In genomic region chr9:95080961-95081658, GRCh38 we compare ENCODE assay signal across 15 cellular contexts.
DNase-seq lines count a peak whose midpoint lies in the region; ATAC-seq and TF ChIP-seq lines count a peak whose summit lies in the region.
"Had no signal": no experiment of that assay in that cellular context is flagged by ENCODE, and none has a peak within 500 bp of the region (broad histone marks: within the 10 kb centered on the region; RNA-seq: fewer than 3 reads in every experiment).

No MANE protein-coding gene starts in this region.

- CTCF ChIA-PET in activated CD4-positive, alpha-beta T cell treated with anti-CD3 and anti-CD28 coated beads for 36 hours (lab: Charles Lee) = no interaction called here

- ATAC-seq in psoas muscle = peak in 2 of 4 donors; percentile 5 to 28
- no peak for ATAC-seq in activated CD4-positive, alpha-beta T cell treated with anti-CD3 and anti-CD28 coated beads for 36 hours

- POLR2A ChIA-PET in activated CD4-positive, alpha-beta T cell treated with anti-CD3 and anti-CD28 coated beads for 36 hours (lab: Charles Lee) = no interaction called here

- no peaks in the 10 kb centered on the region for H3K9me3 ChIP-seq in psoas muscle
- H3K9me3 ChIP-seq: MG63, right lobe of liver, thyroid gland had no signal

- peaks cover 63% of the 10 kb centered on the region for H3K4me1 Mint-ChIP-seq in brain
- no peaks in the 10 kb centered on the region for H3K4me1 Mint-ChIP-seq in activated CD4-positive, alpha-beta T cell treated with anti-CD3 and anti-CD28 coated beads for 36 hours

- DNase-seq in inferior parietal cortex (ENCODE audit: extremely low spot score) (peak; percentile 80), psoas muscle (no peak), NCI-H1105 treated with DMSO at 0.1 percent for 48 hours (lab: John Stamatoyannopoulos, UW) (no peak), DMS 273 (lab: John Stamatoyannopoulos, UW; ENCODE audit: unreplicated experiment) (no peak)
- DNase-seq in activated CD4-positive, alpha-beta T cell treated with anti-CD3 and anti-CD28 coated beads for 36 hours = no peak
- DNase-seq in stimulated activated CD4-positive, alpha-beta T cell treated with anti-CD3 and anti-CD28 coated beads, Interleukin-12 subunit alpha, Interleukin-12 subunit beta, amount 100 ng/mL, for 4 hours = no peak
- DNase-seq: activated CD4-positive, CD25-positive, alpha-beta regulatory T cell treated with anti-CD3 and anti-CD28 coated beads, Interleukin-2, amount 50 U/mL, for 72 hours; DMS153; mesenchymal stem cell; MG63; NCI-H2171; thyroid gland had no signal

- H3K4me1 ChIP-seq in psoas muscle = peaks cover 84% of the 10 kb centered on the region

- H3K36me3 Mint-ChIP-seq in brain = peaks cover 43% of the 10 kb centered on the region
- no peaks in the 10 kb centered on the region for H3K36me3 Mint-ChIP-seq in activated CD4-positive, alpha-beta T cell treated with anti-CD3 and anti-CD28 coated beads for 36 hours (ENCODE audit: low read depth)

- no peaks in the 10 kb centered on the region for H3K9me3 Mint-ChIP-seq in brain
- H3K9me3 Mint-ChIP-seq in activated CD4-positive, alpha-beta T cell treated with anti-CD3 and anti-CD28 coated beads for 36 hours (ENCODE audit: low read depth) = no peaks in the 10 kb centered on the region

- 56 to 70% (median 56%) methylated on average over 20 of the region's 20 CpGs for WGBS in psoas muscle, 3 donors

- peak overlapping the region; percentile 26; the same call in 1 of the 2 replicates for H3K27ac ChIP-seq in 22Rv1
- H3K27ac ChIP-seq in psoas muscle = peak overlapping the region; percentile 93
- H3K27ac ChIP-seq: right lobe of liver, thyroid gland had no signal

- peak overlapping the region in 4 of 5 experiments; percentile 42 to 94 (median 66) for H3K27ac Mint-ChIP-seq in brain
- H3K27ac Mint-ChIP-seq in activated CD4-positive, alpha-beta T cell treated with anti-CD3 and anti-CD28 coated beads for 36 hours = no peak overlapping the region

- no peak overlapping the region for H3K4me3 ChIP-seq in psoas muscle
- H3K4me3 ChIP-seq: MG63, right lobe of liver, thyroid gland had no signal

- H3K27me3 Mint-ChIP-seq in brain = no peaks in the 10 kb centered on the region
- H3K27me3 Mint-ChIP-seq in activated CD4-positive, alpha-beta T cell treated with anti-CD3 and anti-CD28 coated beads for 36 hours = no peaks in the 10 kb centered on the region

- H3K4me3 Mint-ChIP-seq in brain = no peak overlapping the region
- no peak overlapping the region for H3K4me3 Mint-ChIP-seq in activated CD4-positive, alpha-beta T cell treated with anti-CD3 and anti-CD28 coated beads for 36 hours

- H3K27me3 ChIP-seq in psoas muscle (ENCODE audit: insufficient read depth in 3 of 3, low read length in 2 of 3) = no peaks in the 10 kb centered on the region
- H3K27me3 ChIP-seq: MG63, right lobe of liver, thyroid gland had no signal

- peaks cover 0 to 36% of the 10 kb centered on the region in 2 donors for H3K36me3 ChIP-seq in psoas muscle (ENCODE audit: insufficient read depth in 1 of 2, low read depth in 1 of 2)

- TF ChIP-seq CTCF in 22Rv1 (IDR thresholded peaks at IDR 0.05) = no peak
- no peak for TF ChIP-seq CTCF in brain (conservative IDR thresholded peaks at IDR 0.05)
- TF ChIP-seq CTCF in psoas muscle (IDR thresholded peaks at IDR 0.05) = no peak

- intact Hi-C loops in psoas muscle (cut with DNase I) = no loop called here
- intact Hi-C loops in activated CD4-positive, alpha-beta T cell treated with anti-CD3 and anti-CD28 coated beads for 36 hours (cut with DNase I, micrococcal nuclease) = no loop called here
